ENCODE assay signal across 32 cellular contexts in the genomic region with DNA sequence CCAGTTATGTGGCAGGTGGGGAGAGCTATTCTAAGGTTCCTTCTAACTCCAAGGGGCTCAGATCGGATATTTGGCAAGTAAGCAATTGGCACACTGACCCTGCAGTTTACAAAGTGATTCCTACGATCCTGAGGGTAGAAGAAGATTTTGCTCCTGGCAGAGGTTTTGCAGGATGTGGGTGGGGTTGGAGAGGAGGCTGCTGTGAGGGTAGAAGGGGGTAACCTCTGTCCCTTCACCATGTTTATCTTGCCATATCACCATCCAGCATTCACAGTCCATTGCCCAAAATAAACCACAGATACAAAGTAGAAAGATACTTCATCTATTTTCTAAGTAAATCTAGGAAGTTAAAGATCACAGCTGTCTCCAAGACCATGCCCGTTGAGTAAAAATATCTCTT. TPM values are rescaled to one million over a fixed set of nuclear protein-coding genes. Genes with fewer than 3 reads are reported as not detected.
DNase-seq lines count a peak whose midpoint lies in the region; ATAC-seq, FAIRE-seq and TF ChIP-seq lines count a peak whose summit lies in the region.
"Had no signal": no experiment of that assay in that cellular context is flagged by ENCODE, and none has a peak within 500 bp of the region (broad histone marks: within the 10 kb centered on the region; RNA-seq: fewer than 3 reads in every experiment).

No MANE protein-coding gene starts in this region.

- no peak for FAIRE-seq in small intestine (lab: Jason Lieb, UNC)
- FAIRE-seq: bronchial epithelial cell, H1, HepG2 had no signal

- H3K9me3 ChIP-seq in small intestine (ENCODE audit: control insufficient read depth, low read depth), result no peaks in the 10 kb centered on the region
- H3K9me3 ChIP-seq: right atrium auricular region, testis, vagina had no signal

- POLR2A ChIA-PET in activated CD4-positive, alpha-beta T cell treated with anti-CD3 and anti-CD28 coated beads, Interleukin-2, amount 10 ng/mL, durations not matched to agents 7 days and 5 days (lab: Charles Lee), result no interaction called here
- POLR2A ChIA-PET in activated CD4-positive, alpha-beta T cell treated with anti-CD3 and anti-CD28 coated beads for 36 hours (lab: Charles Lee), result no interaction called here
- POLR2A ChIA-PET in WTC11 (lab: Charles Lee), result no interaction called here

- no peaks in the 10 kb centered on the region for H3K27me3 ChIP-seq in small intestine (ENCODE audit: control insufficient read depth in 2 of 2, insufficient read depth in 2 of 2, low read length in 2 of 2)
- H3K27me3 ChIP-seq: right atrium auricular region, testis, vagina had no signal

- CTCF ChIA-PET in activated CD4-positive, alpha-beta T cell treated with anti-CD3 and anti-CD28 coated beads, Interleukin-2, amount 10 ng/mL, durations not matched to agents 7 days and 5 days (lab: Charles Lee), result interaction anchor here (1.0 to 1.5 kb wide), 3 partner anchors 8 to 34 kb away, joined by 3 to 5 read pairs (median 3); no protein-coding TSS in a partner anchor
- CTCF ChIA-PET in activated CD4-positive, alpha-beta T cell treated with anti-CD3 and anti-CD28 coated beads for 36 hours (lab: Charles Lee), result no interaction called here
- CTCF ChIA-PET in WTC11 (lab: Charles Lee), result no interaction called here

- no peaks in the 10 kb centered on the region for H3K4me1 ChIP-seq in small intestine (ENCODE audit: control insufficient read depth in 2 of 2, insufficient read depth in 1 of 2, low read depth in 1 of 2, low read length in 1 of 2)
- H3K4me1 ChIP-seq: testis had no signal

- peaks cover 27% of the 10 kb centered on the region for H3K36me3 Mint-ChIP-seq in activated CD4-positive, alpha-beta T cell treated with anti-CD3 and anti-CD28 coated beads, Interleukin-2, amount 10 ng/mL, durations not matched to agents 7 days and 5 days (ENCODE audit: low read depth)
- H3K36me3 Mint-ChIP-seq in activated CD4-positive, alpha-beta T cell treated with anti-CD3 and anti-CD28 coated beads for 36 hours (ENCODE audit: low read depth), result no peaks in the 10 kb centered on the region
- H3K36me3 Mint-ChIP-seq in activated T-helper 1 cell treated with anti-CD3 and anti-CD28 coated beads, Interleukin-12 subunit alpha, Interleukin-12 subunit beta, Interleukin-2, Interleukin-4 antibody, amounts not matched to agents 30 ng/mL and 10 ng/mL and 1 ng/mL, durations not matched to agents 14 hours and 24 hours and 36 hours (ENCODE audit: low read depth), result peaks cover 12% of the 10 kb centered on the region
- H3K36me3 Mint-ChIP-seq in natural killer cell, result no peaks in the 10 kb centered on the region
- no peaks in the 10 kb centered on the region for H3K36me3 Mint-ChIP-seq in WTC11
- H3K36me3 Mint-ChIP-seq: CD8-positive, alpha-beta T cell had no signal

- no peak for DNase-seq in activated CD4-positive, alpha-beta T cell treated with anti-CD3 and anti-CD28 coated beads, Interleukin-2, amount 10 ng/mL, durations not matched to agents 7 days and 5 days
- DNase-seq in activated CD4-positive, alpha-beta T cell treated with anti-CD3 and anti-CD28 coated beads for 36 hours, result no peak
- peak; percentile 74 for DNase-seq in Caki2 (ENCODE audit: low read depth)
- no peak for DNase-seq in activated T-helper 1 cell treated with anti-CD3 and anti-CD28 coated beads, Interleukin-12 subunit alpha, Interleukin-12 subunit beta, Interleukin-2, Interleukin-4 antibody, amounts not matched to agents 30 ng/mL and 10 ng/mL and 1 ng/mL, durations not matched to agents 14 hours and 24 hours and 36 hours (ENCODE audit: low spot score)
- DNase-seq in natural killer cell, result no peak
- no peak for DNase-seq in NCI-H187 (lab: John Stamatoyannopoulos, UW)
- DNase-seq in WTC11 (ENCODE audit: low spot score), result no peak
- no peak for DNase-seq in small intestine
- DNase-seq: activated CD4-positive, alpha-beta T cell treated with anti-CD3 and anti-CD28 coated beads for 1 hour; activated naive CD4-positive, alpha-beta T cell treated with anti-CD3 and anti-CD28 coated beads for 36 hours; activated T-cell treated with anti-CD3 and anti-CD28 coated beads, Interleukin-2, amount 50 U/mL, for 48 hours; anterior cingulate cortex; CD8-positive, alpha-beta T cell; DMS153; effector CD4-positive, alpha-beta T cell; islet precursor cell; midbrain; NCI-H1048; NCI-H187 treated with DMSO at 0.1 percent for 48 hours; NCI-H524 treated with DMSO at 0.1 percent for 48 hours; PC-3; Right ventricle myocardium superior; stimulated activated CD4-positive, alpha-beta T cell treated with anti-CD3 and anti-CD28 coated beads, Interleukin-12 subunit alpha, Interleukin-12 subunit beta, amount 100 ng/mL, for 4 hours; stimulated activated CD4-positive, alpha-beta T cell treated with anti-CD3 and anti-CD28 coated beads, Interleukin-4, amount 100 ng/mL, for 4 hours; stimulated activated naive CD4-positive, alpha-beta T cell; testis had no signal

- intact Hi-C loops in activated CD4-positive, alpha-beta T cell treated with anti-CD3 and anti-CD28 coated beads for 36 hours (cut with DNase I, micrococcal nuclease), result no loop called here
- intact Hi-C loops in activated T-helper 1 cell treated with anti-CD3 and anti-CD28 coated beads, Interleukin-12 subunit alpha, Interleukin-12 subunit beta, Interleukin-2, Interleukin-4 antibody, amounts not matched to agents 30 ng/mL and 10 ng/mL and 1 ng/mL, durations not matched to agents 14 hours and 24 hours and 36 hours (cut with micrococcal nuclease), result no loop called here
- intact Hi-C loops in natural killer cell (cut with micrococcal nuclease), result no loop called here

- no peaks in the 10 kb centered on the region for H3K36me3 ChIP-seq in small intestine (ENCODE audit: control insufficient read depth in 2 of 2, insufficient read depth in 2 of 2, low read length in 2 of 2)
- H3K36me3 ChIP-seq: right atrium auricular region, vagina had no signal

- ATAC-seq in activated CD4-positive, alpha-beta T cell treated with anti-CD3 and anti-CD28 coated beads for 36 hours, result no peak
- no peak for ATAC-seq in natural killer cell
- ATAC-seq in WTC11, result no peak
- ATAC-seq: CD8-positive, alpha-beta T cell; HepG2; PC-3 had no signal

- H3K27ac ChIP-seq in small intestine (ENCODE audit: low read depth in 1 of 2, low read length in 1 of 2), result no peak overlapping the region
- H3K27ac ChIP-seq: right atrium auricular region, testis, vagina had no signal

- H3K9me3 Mint-ChIP-seq in activated CD4-positive, alpha-beta T cell treated with anti-CD3 and anti-CD28 coated beads, Interleukin-2, amount 10 ng/mL, durations not matched to agents 7 days and 5 days, result peaks cover 13% of the 10 kb centered on the region
- H3K9me3 Mint-ChIP-seq in activated CD4-positive, alpha-beta T cell treated with anti-CD3 and anti-CD28 coated beads for 36 hours (ENCODE audit: low read depth), result no peaks in the 10 kb centered on the region
- peaks cover 9% of the 10 kb centered on the region for H3K9me3 Mint-ChIP-seq in activated T-helper 1 cell treated with anti-CD3 and anti-CD28 coated beads, Interleukin-12 subunit alpha, Interleukin-12 subunit beta, Interleukin-2, Interleukin-4 antibody, amounts not matched to agents 30 ng/mL and 10 ng/mL and 1 ng/mL, durations not matched to agents 14 hours and 24 hours and 36 hours
- no peaks in the 10 kb centered on the region for H3K9me3 Mint-ChIP-seq in natural killer cell
- H3K9me3 Mint-ChIP-seq in WTC11, result no peaks in the 10 kb centered on the region
- H3K9me3 Mint-ChIP-seq: activated naive CD4-positive, alpha-beta T cell treated with anti-CD3 and anti-CD28 coated beads for 36 hours; CD8-positive, alpha-beta T cell; neural crest cell had no signal

- no peak for TF ChIP-seq CTCF in natural killer cell (IDR thresholded peaks at IDR 0.05)
- no peak for TF ChIP-seq CTCF in WTC11 (IDR thresholded peaks at IDR 0.05)

- H3K27me3 Mint-ChIP-seq in activated CD4-positive, alpha-beta T cell treated with anti-CD3 and anti-CD28 coated beads, Interleukin-2, amount 10 ng/mL, durations not matched to agents 7 days and 5 days, result no peaks in the 10 kb centered on the region
- H3K27me3 Mint-ChIP-seq in activated CD4-positive, alpha-beta T cell treated with anti-CD3 and anti-CD28 coated beads for 36 hours, result no peaks in the 10 kb centered on the region
- H3K27me3 Mint-ChIP-seq in activated T-helper 1 cell treated with anti-CD3 and anti-CD28 coated beads, Interleukin-12 subunit alpha, Interleukin-12 subunit beta, Interleukin-2, Interleukin-4 antibody, amounts not matched to agents 30 ng/mL and 10 ng/mL and 1 ng/mL, durations not matched to agents 14 hours and 24 hours and 36 hours (ENCODE audit: insufficient read depth), result no peaks in the 10 kb centered on the region
- no peaks in the 10 kb centered on the region for H3K27me3 Mint-ChIP-seq in natural killer cell (ENCODE audit: low read depth in 2 of 2)
- no peaks in the 10 kb centered on the region for H3K27me3 Mint-ChIP-seq in WTC11 (ENCODE audit: low read depth)

- H3K4me1 Mint-ChIP-seq in activated CD4-positive, alpha-beta T cell treated with anti-CD3 and anti-CD28 coated beads, Interleukin-2, amount 10 ng/mL, durations not matched to agents 7 days and 5 days, result peaks cover 51% of the 10 kb centered on the region
- H3K4me1 Mint-ChIP-seq in activated CD4-positive, alpha-beta T cell treated with anti-CD3 and anti-CD28 coated beads for 36 hours, result peaks cover 35% of the 10 kb centered on the region
- H3K4me1 Mint-ChIP-seq in activated T-helper 1 cell treated with anti-CD3 and anti-CD28 coated beads, Interleukin-12 subunit alpha, Interleukin-12 subunit beta, Interleukin-2, Interleukin-4 antibody, amounts not matched to agents 30 ng/mL and 10 ng/mL and 1 ng/mL, durations not matched to agents 14 hours and 24 hours and 36 hours (ENCODE audit: low read depth), result peaks cover 57% of the 10 kb centered on the region
- H3K4me1 Mint-ChIP-seq in natural killer cell (peaks cover 56 to 67% of the 10 kb centered on the region in 2 donors), WTC11 (no peaks in the 10 kb centered on the region)
- H3K4me1 Mint-ChIP-seq: neural crest cell had no signal

- in situ Hi-C loops in Caki2 (cut with HindIII; ENCODE audit: low pct_unique_long_range_greater_than_20kb, low sequenced_read_pairs), result no loop called here

- 60 to 72% (median 66%) methylated on average over 3 of the region's 3 CpGs for WGBS in small intestine, 3 donors

- H3K27ac Mint-ChIP-seq in activated CD4-positive, alpha-beta T cell treated with anti-CD3 and anti-CD28 coated beads, Interleukin-2, amount 10 ng/mL, durations not matched to agents 7 days and 5 days, result peak overlapping the region; percentile 55
- no peak overlapping the region for H3K27ac Mint-ChIP-seq in activated CD4-positive, alpha-beta T cell treated with anti-CD3 and anti-CD28 coated beads for 36 hours
- H3K27ac Mint-ChIP-seq in activated T-helper 1 cell treated with anti-CD3 and anti-CD28 coated beads, Interleukin-12 subunit alpha, Interleukin-12 subunit beta, Interleukin-2, Interleukin-4 antibody, amounts not matched to agents 30 ng/mL and 10 ng/mL and 1 ng/mL, durations not matched to agents 14 hours and 24 hours and 36 hours, result peak overlapping the region; percentile 77
- H3K27ac Mint-ChIP-seq in natural killer cell, result peak overlapping the region; percentile 83 to 87
- H3K27ac Mint-ChIP-seq in WTC11, result no peak overlapping the region
- H3K27ac Mint-ChIP-seq: activated naive CD4-positive, alpha-beta T cell treated with anti-CD3 and anti-CD28 coated beads for 36 hours; CD8-positive, alpha-beta T cell had no signal

- no peak overlapping the region for H3K4me3 ChIP-seq in small intestine (ENCODE audit: low read depth in 1 of 2, low read length in 2 of 2)
- H3K4me3 ChIP-seq: right atrium auricular region, testis, vagina had no signal

- H3K4me3 Mint-ChIP-seq in activated CD4-positive, alpha-beta T cell treated with anti-CD3 and anti-CD28 coated beads, Interleukin-2, amount 10 ng/mL, durations not matched to agents 7 days and 5 days, result no peak overlapping the region
- H3K4me3 Mint-ChIP-seq in activated CD4-positive, alpha-beta T cell treated with anti-CD3 and anti-CD28 coated beads for 36 hours, result no peak overlapping the region
- H3K4me3 Mint-ChIP-seq in activated T-helper 1 cell treated with anti-CD3 and anti-CD28 coated beads, Interleukin-12 subunit alpha, Interleukin-12 subunit beta, Interleukin-2, Interleukin-4 antibody, amounts not matched to agents 30 ng/mL and 10 ng/mL and 1 ng/mL, durations not matched to agents 14 hours and 24 hours and 36 hours, result peak overlapping the region; percentile 27
- peak overlapping the region; percentile 43 for H3K4me3 Mint-ChIP-seq in natural killer cell
- no peak overlapping the region for H3K4me3 Mint-ChIP-seq in WTC11
- H3K4me3 Mint-ChIP-seq: activated naive CD4-positive, alpha-beta T cell treated with anti-CD3 and anti-CD28 coated beads for 36 hours; CD8-positive, alpha-beta T cell; neural crest cell had no signal

RNA-seq across cellular contexts. Expression of gene LIPC, which starts 51.5 kb away (rescaled TPM):
- total RNA-seq in activated CD4-positive, alpha-beta T cell treated with anti-CD3 and anti-CD28 coated beads, Interleukin-2, amount 10 ng/mL, durations not matched to agents 7 days and 5 days, result 1 to 10 TPM; 1.5 to 3.9 TPM
- under 1 TPM; 0.30 to 0.50 TPM for total RNA-seq in activated CD4-positive, alpha-beta T cell treated with anti-CD3 and anti-CD28 coated beads for 36 hours
- 0.23 and 4.0 TPM in 2 replicates for total RNA-seq in Caki2 (2014; rRNA removed; shearing (Covaris generic); ENCODE audit: low replicate concordance)
- 0.62 and 0.69 TPM in 2 replicates for total RNA-seq in activated T-helper 1 cell treated with anti-CD3 and anti-CD28 coated beads, Interleukin-12 subunit alpha, Interleukin-12 subunit beta, Interleukin-2, Interleukin-4 antibody, amounts not matched to agents 30 ng/mL and 10 ng/mL and 1 ng/mL, durations not matched to agents 14 hours and 24 hours and 36 hours
- 1 to 10 TPM; 5.3 to 7.1 (median 5.3) TPM for total RNA-seq in natural killer cell
- total RNA-seq in WTC11 (2021), result not detected in 3 replicates
- polyA plus RNA-seq in small intestine, result 1 to 10 TPM in 2 of 3 donors, under 1 TPM in 1; 0.98 to 2.0 (median 1.4) TPM
- total RNA-seq: H1, neural crest cell, PC-3, vagina had no signal
- polyA plus RNA-seq: H1 had no signal

Comparison
In these comparisons a context has a peak if more than half of its experiments do, and no peak if none do; other contexts are left out.
1. H3K27ac Mint-ChIP-seq: peak in activated CD4-positive, alpha-beta T cell treated with anti-CD3 and anti-CD28 coated beads, Interleukin-2, amount 10 ng/mL, durations not matched to agents 7 days and 5 days (single experiment), activated T-helper 1 cell treated with anti-CD3 and anti-CD28 coated beads, Interleukin-12 subunit alpha, Interleukin-12 subunit beta, Interleukin-2, Interleukin-4 antibody, amounts not matched to agents 30 ng/mL and 10 ng/mL and 1 ng/mL, durations not matched to agents 14 hours and 24 hours and 36 hours (single experiment) and natural killer cell (2 of 2); none in activated CD4-positive, alpha-beta T cell treated with anti-CD3 and anti-CD28 coated beads for 36 hours (single experiment) and WTC11 (single experiment).
2. H3K4me3 Mint-ChIP-seq: peak in activated T-helper 1 cell treated with anti-CD3 and anti-CD28 coated beads, Interleukin-12 subunit alpha, Interleukin-12 subunit beta, Interleukin-2, Interleukin-4 antibody, amounts not matched to agents 30 ng/mL and 10 ng/mL and 1 ng/mL, durations not matched to agents 14 hours and 24 hours and 36 hours (single experiment) and natural killer cell (single experiment); none in activated CD4-positive, alpha-beta T cell treated with anti-CD3 and anti-CD28 coated beads, Interleukin-2, amount 10 ng/mL, durations not matched to agents 7 days and 5 days (single experiment), activated CD4-positive, alpha-beta T cell treated with anti-CD3 and anti-CD28 coated beads for 36 hours (single experiment) and WTC11 (single experiment).